9 cellular contexts compared by ENCODE assay signal in the genomic region with DNA sequence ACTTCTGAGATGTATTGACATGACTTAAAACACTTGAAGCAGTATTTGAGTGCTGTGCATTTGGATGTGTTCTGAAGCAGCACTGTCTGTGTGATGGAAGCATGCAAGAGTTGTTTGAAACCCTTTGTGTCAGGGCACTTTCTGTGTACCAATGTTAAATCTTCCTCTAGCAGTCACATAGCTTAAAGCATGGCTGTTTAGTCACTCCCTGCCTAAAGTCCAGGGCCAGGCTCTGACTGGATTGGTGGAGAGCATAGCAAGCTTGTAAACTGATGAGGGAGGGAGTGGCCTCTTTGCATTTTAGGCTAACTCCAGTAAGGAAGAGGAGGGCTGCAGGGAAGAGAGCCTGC.
DNase-seq lines count a peak whose midpoint lies in the region; ATAC-seq and TF ChIP-seq lines count a peak whose summit lies in the region.
"Had no signal": no experiment of that assay in that cellular context is flagged by ENCODE, and none has a peak within 500 bp of the region (broad histone marks: within the 10 kb centered on the region; RNA-seq: fewer than 3 reads in every experiment).

No MANE protein-coding gene starts in this region.

- no peak for TF ChIP-seq CTCF in astrocyte of the cerebellum (IDR thresholded peaks at IDR 0.05; ENCODE audit: low read depth, low read length, missing control alignments)

- no peaks in the 10 kb centered on the region for H3K36me3 ChIP-seq in aorta (ENCODE audit: control insufficient read depth in 1 of 2, insufficient read depth in 2 of 2, low read length in 1 of 2)
- H3K36me3 ChIP-seq: adrenal gland had no signal

- no peak overlapping the region for H3K4me3 ChIP-seq in astrocyte of the cerebellum (ENCODE audit: low read depth, low read length)
- H3K4me3 ChIP-seq in aorta (ENCODE audit: low read length in 2 of 2), result no peak overlapping the region
- H3K4me3 ChIP-seq: adrenal gland had no signal

- in situ Hi-C loops in astrocyte of the cerebellum (cut with HindIII; ENCODE audit: low sequenced_read_pairs), result no loop called here

- H3K27ac ChIP-seq in aorta (ENCODE audit: low read depth in 1 of 2, low read length in 2 of 2), result peak overlapping the region; percentile 34 to 49
- H3K27ac ChIP-seq: adrenal gland had no signal

- no peaks in the 10 kb centered on the region for H3K27me3 ChIP-seq in aorta (ENCODE audit: control insufficient read depth in 1 of 2, insufficient read depth in 2 of 2, low read length in 1 of 2)
- H3K27me3 ChIP-seq: adrenal gland had no signal

- ATAC-seq in aorta (ENCODE audit: low FRiP score) (peak; percentile 44), HG03432 (IDR thresholded peaks at IDR 0.05; ENCODE audit: unreplicated experiment) (no peak), HG02763 (IDR thresholded peaks at IDR 0.05; ENCODE audit: unreplicated experiment) (no peak)

- intact Hi-C loops in aorta (cut with DNase I), result no loop called here

- peaks cover 2 to 9% of the 10 kb centered on the region in 2 donors for H3K4me1 ChIP-seq in aorta (ENCODE audit: control insufficient read depth in 1 of 2, insufficient read depth in 2 of 2, low read length in 2 of 2)

- H3K9me3 ChIP-seq in aorta (ENCODE audit: control insufficient read depth, low read length), result no peaks in the 10 kb centered on the region
- H3K9me3 ChIP-seq: adrenal gland had no signal

- DNase-seq in NCI-H82 (lab: John Stamatoyannopoulos, UW) (peak; percentile 37), NCI-H82 treated with DMSO at 0.1 percent for 48 hours (lab: John Stamatoyannopoulos, UW; ENCODE audit: unreplicated experiment) (no peak), astrocyte of the cerebellum (ENCODE audit: low read depth) (peak; percentile 27), kidney tubule cell (ENCODE audit: low spot score) (peak; percentile 45), aorta (no peak)
- no peak for DNase-seq in activated T-cell treated with anti-CD3 and anti-CD28 coated beads, Interleukin-2, amount 50 U/mL, for 1 hour
- DNase-seq: adrenal gland had no signal

Comparison
In these comparisons a context has a peak if more than half of its experiments do, and no peak if none do; other contexts are left out.
1. DNase-seq: peak in NCI-H82 (single experiment), astrocyte of the cerebellum (single experiment) and kidney tubule cell (single experiment); none in NCI-H82 treated with DMSO at 0.1 percent for 48 hours (single experiment), aorta (0 of 2) and activated T-cell treated with anti-CD3 and anti-CD28 coated beads, Interleukin-2, amount 50 U/mL, for 1 hour (single experiment).